In the genomic region with DNA sequence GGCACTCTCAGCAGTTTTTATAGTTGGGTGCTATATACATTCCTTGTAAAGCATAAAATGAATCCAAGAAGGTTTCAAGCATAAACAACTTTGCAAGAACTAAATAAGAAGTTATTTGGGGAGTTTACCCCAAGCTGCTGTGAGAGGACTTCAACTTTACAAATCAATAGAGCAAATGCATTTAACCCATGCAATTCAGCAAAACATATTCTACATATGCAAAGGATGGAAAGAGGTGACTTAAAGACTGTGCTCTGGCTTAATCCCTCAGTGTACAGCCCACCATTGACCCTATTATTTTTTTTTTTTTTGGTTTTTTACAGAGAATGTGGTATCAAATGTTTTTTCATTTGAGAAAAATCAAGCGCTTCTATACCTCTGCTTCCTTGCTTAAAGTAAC, we compare ENCODE assay signal across 36 cellular contexts.
"Had no signal": no experiment of that assay in that cellular context is flagged by ENCODE, and none has a peak within 500 bp of the region (broad histone marks: within the 10 kb centered on the region; RNA-seq: fewer than 3 reads in every experiment).

No MANE protein-coding gene starts in this region.

- H3K9me3 ChIP-seq: body of pancreas, breast epithelium had no signal

- H3K4me1 ChIP-seq: body of pancreas, breast epithelium had no signal

- H3K4me1 Mint-ChIP-seq: activated CD4-positive, alpha-beta memory T cell treated with anti-CD3 and anti-CD28 coated beads, Interleukin-2, amount 10 ng/mL, durations not matched to agents 7 days and 5 days; activated CD4-positive, alpha-beta T cell treated with anti-CD3 and anti-CD28 coated beads for 36 hours; activated CD4-positive, alpha-beta T cell treated with anti-CD3 and anti-CD28 coated beads, Interleukin-2, amount 10 ng/mL, durations not matched to agents 7 days and 5 days; activated CD8-positive, alpha-beta memory T cell treated with anti-CD3 and anti-CD28 coated beads, Interleukin-2, amount 10 ng/mL, durations not matched to agents 7 days and 5 days; activated naive CD4-positive, alpha-beta T cell treated with anti-CD3 and anti-CD28 coated beads, Interleukin-2, amount 10 ng/mL, durations not matched to agents 7 days and 5 days; activated naive CD4-positive, alpha-beta T cell treated with anti-CD3 and anti-CD28 coated beads, Interleukin-2, amount 50 U/mL, for 24 hours; activated naive CD8-positive, alpha-beta T cell treated with anti-CD3 and anti-CD28 coated beads, Interleukin-2, amount 10 ng/mL, durations not matched to agents 7 days and 5 days; activated naive CD8-positive, alpha-beta T cell treated with anti-CD3 and anti-CD28 coated beads, Interleukin-2, amount 50 U/mL, for 24 hours had no signal

- H3K27ac Mint-ChIP-seq: activated CD4-positive, alpha-beta memory T cell treated with anti-CD3 and anti-CD28 coated beads, Interleukin-2, amount 10 ng/mL, durations not matched to agents 7 days and 5 days; activated CD4-positive, alpha-beta T cell treated with anti-CD3 and anti-CD28 coated beads for 36 hours; activated CD4-positive, alpha-beta T cell treated with anti-CD3 and anti-CD28 coated beads, Interleukin-2, amount 10 ng/mL, durations not matched to agents 7 days and 5 days; activated CD8-positive, alpha-beta memory T cell treated with anti-CD3 and anti-CD28 coated beads, Interleukin-2, amount 10 ng/mL, durations not matched to agents 7 days and 5 days; activated CD8-positive, alpha-beta T cell treated with anti-CD3 and anti-CD28 coated beads, Interleukin-2, amount 10 ng/mL, durations not matched to agents 7 days and 5 days; activated naive CD4-positive, alpha-beta T cell treated with anti-CD3 and anti-CD28 coated beads, Interleukin-2, amount 10 ng/mL, durations not matched to agents 7 days and 5 days; activated naive CD4-positive, alpha-beta T cell treated with anti-CD3 and anti-CD28 coated beads, Interleukin-2, amount 50 U/mL, for 24 hours; activated naive CD8-positive, alpha-beta T cell; activated naive CD8-positive, alpha-beta T cell treated with anti-CD3 and anti-CD28 coated beads, Interleukin-2, amount 10 ng/mL, durations not matched to agents 7 days and 5 days; activated naive CD8-positive, alpha-beta T cell treated with anti-CD3 and anti-CD28 coated beads, Interleukin-2, amount 50 U/mL, for 24 hours; activated T-cell treated with anti-CD3 and anti-CD28 coated beads, Interleukin-2, amount 50 U/mL, for 24 hours; activated T-helper 2 cell treated with anti-CD3 and anti-CD28 coated beads, Interferon-gamma antibody, Interleukin-2, Interleukin-4, amounts not matched to agents 10 μg/mL and 5 μg/mL and 100 μg/mL, durations not matched to agents 14 hours and 24 hours and 36 hours; T-helper 2 cell treated with Interferon-gamma antibody and Interleukin-4, amounts not matched to agents 5 μg/mL and 100 μg/mL, for 36 hours had no signal

- H3K27ac ChIP-seq: body of pancreas, brain microvascular endothelial cell, breast epithelium, VCaP had no signal

- DNase-seq: activated CD4-positive, alpha-beta memory T cell treated with anti-CD3 and anti-CD28 coated beads, Interleukin-2, amount 10 ng/mL, durations not matched to agents 7 days and 5 days; activated CD4-positive, alpha-beta T cell treated with anti-CD3 and anti-CD28 coated beads for 1 hour; activated CD4-positive, alpha-beta T cell treated with anti-CD3 and anti-CD28 coated beads for 36 hours; activated CD4-positive, alpha-beta T cell treated with anti-CD3 and anti-CD28 coated beads for 48 hours; activated CD4-positive, alpha-beta T cell treated with anti-CD3 and anti-CD28 coated beads, Interleukin-2, amount 10 ng/mL, durations not matched to agents 7 days and 5 days; activated CD4-positive, alpha-beta T cell treated with anti-CD3 and anti-CD28 coated beads, Interleukin-2, amount 50 U/mL, for 48 hours; activated CD4-positive, CD25-positive, alpha-beta regulatory T cell; activated CD8-positive, alpha-beta memory T cell treated with anti-CD3 and anti-CD28 coated beads for 24 hours; activated CD8-positive, alpha-beta memory T cell treated with anti-CD3 and anti-CD28 coated beads, Interleukin-2, amount 10 ng/mL, durations not matched to agents 7 days and 5 days; activated CD8-positive, alpha-beta memory T cell treated with anti-CD3 and anti-CD28 coated beads, Interleukin-2, amount 50 U/mL, for 48 hours; activated CD8-positive, alpha-beta T cell treated with anti-CD3 and anti-CD28 coated beads, Interleukin-2, amount 10 ng/mL, durations not matched to agents 7 days and 5 days; activated effector memory CD4-positive, alpha-beta T cell treated with Interleukin-2 at 50 U/mL for 16 hours; activated gamma-delta T cell; activated naive CD4-positive, alpha-beta T cell treated with anti-CD3 and anti-CD28 coated beads, Interleukin-2, amount 10 ng/mL, durations not matched to agents 7 days and 5 days; activated naive CD4-positive, alpha-beta T cell treated with Interleukin-2 at 50 U/mL for 16 hours; activated naive CD8-positive, alpha-beta T cell treated with anti-CD3 and anti-CD28 coated beads, Interleukin-2, amount 10 ng/mL, durations not matched to agents 7 days and 5 days; activated naive CD8-positive, alpha-beta T cell treated with anti-CD3 and anti-CD28 coated beads, Interleukin-2, amount 50 U/mL, for 24 hours; activated T-cell treated with anti-CD3 and anti-CD28 coated beads, Interleukin-2, amount 50 U/mL, for 24 hours; activated T-cell treated with anti-CD3 and anti-CD28 coated beads, Interleukin-2, amount 50 U/mL, for 48 hours; amygdala; anterior cingulate cortex; body of pancreas; brain microvascular endothelial cell; central memory CD4-positive, alpha-beta T cell; T-helper 2 cell; T-helper 9 cell had no signal

- H3K36me3 ChIP-seq: brain microvascular endothelial cell, breast epithelium had no signal

- H3K27me3 ChIP-seq: body of pancreas, brain microvascular endothelial cell, breast epithelium had no signal

- FAIRE-seq: astrocyte, colon, TTC549 had no signal

- H3K9me3 Mint-ChIP-seq: activated CD4-positive, alpha-beta T cell treated with anti-CD3 and anti-CD28 coated beads, Interleukin-2, amount 10 ng/mL, durations not matched to agents 7 days and 5 days; activated naive CD4-positive, alpha-beta T cell treated with anti-CD3 and anti-CD28 coated beads, Interleukin-2, amount 50 U/mL, for 24 hours; activated naive CD8-positive, alpha-beta T cell treated with anti-CD3 and anti-CD28 coated beads, Interleukin-2, amount 10 ng/mL, durations not matched to agents 7 days and 5 days; activated naive CD8-positive, alpha-beta T cell treated with anti-CD3 and anti-CD28 coated beads, Interleukin-2, amount 50 U/mL, for 24 hours; activated T-cell treated with anti-CD3 and anti-CD28 coated beads, Interleukin-2, amount 50 U/mL, for 24 hours; activated T-helper 2 cell treated with anti-CD3 and anti-CD28 coated beads, Interferon-gamma antibody, Interleukin-2, Interleukin-4, amounts not matched to agents 10 μg/mL and 5 μg/mL and 100 μg/mL, durations not matched to agents 14 hours and 24 hours and 36 hours; T-helper 2 cell treated with Interferon-gamma antibody and Interleukin-4, amounts not matched to agents 5 μg/mL and 100 μg/mL, for 36 hours had no signal

- H3K4me3 ChIP-seq: body of pancreas, breast epithelium had no signal

- H3K4me3 Mint-ChIP-seq: activated CD4-positive, alpha-beta memory T cell treated with anti-CD3 and anti-CD28 coated beads, Interleukin-2, amount 10 ng/mL, durations not matched to agents 7 days and 5 days; activated CD4-positive, alpha-beta T cell treated with anti-CD3 and anti-CD28 coated beads for 36 hours; activated CD4-positive, alpha-beta T cell treated with anti-CD3 and anti-CD28 coated beads, Interleukin-2, amount 10 ng/mL, durations not matched to agents 7 days and 5 days; activated CD8-positive, alpha-beta memory T cell treated with anti-CD3 and anti-CD28 coated beads, Interleukin-2, amount 10 ng/mL, durations not matched to agents 7 days and 5 days; activated CD8-positive, alpha-beta T cell treated with anti-CD3 and anti-CD28 coated beads, Interleukin-2, amount 10 ng/mL, durations not matched to agents 7 days and 5 days; activated naive CD4-positive, alpha-beta T cell treated with anti-CD3 and anti-CD28 coated beads, Interleukin-2, amount 10 ng/mL, durations not matched to agents 7 days and 5 days; activated naive CD4-positive, alpha-beta T cell treated with anti-CD3 and anti-CD28 coated beads, Interleukin-2, amount 50 U/mL, for 24 hours; activated naive CD8-positive, alpha-beta T cell; activated naive CD8-positive, alpha-beta T cell treated with anti-CD3 and anti-CD28 coated beads, Interleukin-2, amount 10 ng/mL, durations not matched to agents 7 days and 5 days; activated naive CD8-positive, alpha-beta T cell treated with anti-CD3 and anti-CD28 coated beads, Interleukin-2, amount 50 U/mL, for 24 hours; activated T-cell treated with anti-CD3 and anti-CD28 coated beads, Interleukin-2, amount 50 U/mL, for 24 hours; T-helper 2 cell treated with Interferon-gamma antibody and Interleukin-4, amounts not matched to agents 5 μg/mL and 100 μg/mL, for 36 hours had no signal

- H3K27me3 Mint-ChIP-seq: activated CD4-positive, alpha-beta memory T cell treated with anti-CD3 and anti-CD28 coated beads, Interleukin-2, amount 10 ng/mL, durations not matched to agents 7 days and 5 days; activated CD4-positive, alpha-beta T cell treated with anti-CD3 and anti-CD28 coated beads for 36 hours; activated CD4-positive, alpha-beta T cell treated with anti-CD3 and anti-CD28 coated beads, Interleukin-2, amount 10 ng/mL, durations not matched to agents 7 days and 5 days; activated CD8-positive, alpha-beta memory T cell treated with anti-CD3 and anti-CD28 coated beads, Interleukin-2, amount 10 ng/mL, durations not matched to agents 7 days and 5 days; activated naive CD4-positive, alpha-beta T cell treated with anti-CD3 and anti-CD28 coated beads, Interleukin-2, amount 10 ng/mL, durations not matched to agents 7 days and 5 days; activated naive CD8-positive, alpha-beta T cell treated with anti-CD3 and anti-CD28 coated beads, Interleukin-2, amount 10 ng/mL, durations not matched to agents 7 days and 5 days; activated naive CD8-positive, alpha-beta T cell treated with anti-CD3 and anti-CD28 coated beads, Interleukin-2, amount 50 U/mL, for 24 hours; activated T-cell treated with anti-CD3 and anti-CD28 coated beads, Interleukin-2, amount 50 U/mL, for 24 hours had no signal

- H3K36me3 Mint-ChIP-seq: activated CD8-positive, alpha-beta memory T cell treated with anti-CD3 and anti-CD28 coated beads, Interleukin-2, amount 10 ng/mL, durations not matched to agents 7 days and 5 days; activated naive CD4-positive, alpha-beta T cell treated with anti-CD3 and anti-CD28 coated beads, Interleukin-2, amount 10 ng/mL, durations not matched to agents 7 days and 5 days; activated naive CD4-positive, alpha-beta T cell treated with anti-CD3 and anti-CD28 coated beads, Interleukin-2, amount 50 U/mL, for 24 hours; activated naive CD8-positive, alpha-beta T cell; activated naive CD8-positive, alpha-beta T cell treated with anti-CD3 and anti-CD28 coated beads, Interleukin-2, amount 10 ng/mL, durations not matched to agents 7 days and 5 days had no signal

- ATAC-seq: activated CD4-positive, alpha-beta T cell treated with anti-CD3 and anti-CD28 coated beads for 36 hours; activated CD4-positive, CD25-positive, alpha-beta regulatory T cell treated with anti-CD3 and anti-CD28 coated beads, Interleukin-2, amount 50 U/mL, for 24 hours; activated CD8-positive, alpha-beta memory T cell treated with anti-CD3 and anti-CD28 coated beads, Interleukin-2, amount 10 ng/mL, durations not matched to agents 7 days and 5 days; activated CD8-positive, alpha-beta T cell treated with anti-CD3 and anti-CD28 coated beads, Interleukin-2, amount 10 ng/mL, durations not matched to agents 7 days and 5 days; activated naive CD8-positive, alpha-beta T cell treated with anti-CD3 and anti-CD28 coated beads, Interleukin-2, amount 50 U/mL, for 24 hours; body of pancreas had no signal
